31 cellular contexts compared by ENCODE assay signal in genomic region chr4:138320030-138320429, GRCh38.
"Had no signal": no experiment of that assay in that cellular context is flagged by ENCODE, and none has a peak within 500 bp of the region (broad histone marks: within the 10 kb centered on the region; RNA-seq: fewer than 3 reads in every experiment).

No MANE protein-coding gene starts in this region.

- H3K27me3 Mint-ChIP-seq: activated B cell treated with CpG ODN at 0.5 μM for 24 hours; activated CD4-positive, alpha-beta T cell treated with anti-CD3 and anti-CD28 coated beads, Interleukin-2, amount 10 ng/mL, durations not matched to agents 24 days and 14 days; activated naive CD8-positive, alpha-beta T cell treated with anti-CD3 and anti-CD28 coated beads, Interleukin-2, amount 50 U/mL, for 24 hours had no signal

- H3K9me3 ChIP-seq: ascending aorta, body of pancreas had no signal

- H3K4me2 ChIP-seq: KMS-11 had no signal

- ATAC-seq: activated naive CD4-positive, alpha-beta T cell treated with anti-CD3 and anti-CD28 coated beads, Interleukin-2, amount 50 U/mL, for 72 hours; activated naive CD8-positive, alpha-beta T cell treated with anti-CD3 and anti-CD28 coated beads, Interleukin-2, amount 50 U/mL, for 24 hours; activated T-cell treated with anti-CD3 and anti-CD28 coated beads, Interleukin-2, amount 50 U/mL, for 4 hours; body of pancreas; Panc1; Right ventricle myocardium inferior; T-cell had no signal

- H3K27ac ChIP-seq: ascending aorta, body of pancreas, cardiac muscle cell, KMS-11, SK-N-MC had no signal

- H3K4me3 ChIP-seq: ascending aorta, body of pancreas, cardiac muscle cell, SK-N-MC had no signal

- H3K9me3 Mint-ChIP-seq: activated B cell treated with CpG ODN at 0.5 μM for 24 hours; activated CD4-positive, alpha-beta T cell treated with anti-CD3 and anti-CD28 coated beads, Interleukin-2, amount 10 ng/mL, durations not matched to agents 24 days and 14 days had no signal

- H3K9ac ChIP-seq: KMS-11 had no signal

- H3K36me3 ChIP-seq: ascending aorta, cardiac muscle cell had no signal

- H3K36me3 Mint-ChIP-seq: activated naive CD4-positive, alpha-beta T cell treated with anti-CD3 and anti-CD28 coated beads, Interleukin-2, amount 50 U/mL, for 72 hours; T-cell had no signal

- H3K4me1 ChIP-seq: ascending aorta, body of pancreas had no signal

- DNase-seq: activated B cell treated with CpG ODN at 0.5 μM for 24 hours; activated CD4-positive, alpha-beta T cell treated with anti-CD3 and anti-CD28 coated beads for 1 hour; activated CD4-positive, alpha-beta T cell treated with anti-CD3 and anti-CD28 coated beads, Interleukin-2, amount 10 ng/mL, durations not matched to agents 24 days and 14 days; activated CD4-positive, alpha-beta T cell treated with anti-CD3 and anti-CD28 coated beads, Interleukin-2, amount 50 U/mL, for 48 hours; activated effector memory CD4-positive, alpha-beta T cell treated with anti-CD3 and anti-CD28 coated beads, Interleukin-2, amount 50 U/mL, for 16 hours; activated naive CD4-positive, alpha-beta T cell treated with Interleukin-2 at 50 U/mL for 16 hours; activated naive CD8-positive, alpha-beta T cell treated with anti-CD3 and anti-CD28 coated beads, Interleukin-2, amount 50 U/mL, for 24 hours; activated T-cell treated with anti-CD3 and anti-CD28 coated beads, Interleukin-2, amount 50 U/mL, for 4 hours; amniotic stem cell; body of pancreas; MV-4-11; NCI-H1105; NCI-H1436; NCI-H1694 treated with DMSO at 0.1 percent for 48 hours; NCI-H2029 treated with DMSO at 0.1 percent for 48 hours; NCI-H345; NCI-H510A; NCI-H526 treated with DMSO at 0.1 percent for 48 hours; NCI-H82; OCI-M1; RPMI8226; T-cell; T-helper 2 cell; T1000 had no signal

- H3K4me3 Mint-ChIP-seq: activated B cell treated with CpG ODN at 0.5 μM for 24 hours; activated CD4-positive, alpha-beta T cell treated with anti-CD3 and anti-CD28 coated beads, Interleukin-2, amount 10 ng/mL, durations not matched to agents 24 days and 14 days; activated naive CD8-positive, alpha-beta T cell treated with anti-CD3 and anti-CD28 coated beads, Interleukin-2, amount 50 U/mL, for 24 hours; activated T-cell treated with anti-CD3 and anti-CD28 coated beads, Interleukin-2, amount 50 U/mL, for 4 hours; T-cell had no signal

- H3K4me1 Mint-ChIP-seq: activated B cell treated with CpG ODN at 0.5 μM for 24 hours; activated CD4-positive, alpha-beta T cell treated with anti-CD3 and anti-CD28 coated beads, Interleukin-2, amount 10 ng/mL, durations not matched to agents 24 days and 14 days; activated naive CD8-positive, alpha-beta T cell treated with anti-CD3 and anti-CD28 coated beads, Interleukin-2, amount 50 U/mL, for 24 hours; T-cell had no signal

- H3K27me3 ChIP-seq: ascending aorta, body of pancreas, cardiac muscle cell had no signal

- H3K27ac Mint-ChIP-seq: activated B cell treated with CpG ODN at 0.5 μM for 24 hours; activated CD4-positive, alpha-beta T cell treated with anti-CD3 and anti-CD28 coated beads, Interleukin-2, amount 10 ng/mL, durations not matched to agents 24 days and 14 days; activated naive CD4-positive, alpha-beta T cell treated with anti-CD3 and anti-CD28 coated beads, Interleukin-2, amount 50 U/mL, for 72 hours; activated naive CD8-positive, alpha-beta T cell treated with anti-CD3 and anti-CD28 coated beads, Interleukin-2, amount 50 U/mL, for 24 hours; T-cell had no signal
